In the genomic region with DNA sequence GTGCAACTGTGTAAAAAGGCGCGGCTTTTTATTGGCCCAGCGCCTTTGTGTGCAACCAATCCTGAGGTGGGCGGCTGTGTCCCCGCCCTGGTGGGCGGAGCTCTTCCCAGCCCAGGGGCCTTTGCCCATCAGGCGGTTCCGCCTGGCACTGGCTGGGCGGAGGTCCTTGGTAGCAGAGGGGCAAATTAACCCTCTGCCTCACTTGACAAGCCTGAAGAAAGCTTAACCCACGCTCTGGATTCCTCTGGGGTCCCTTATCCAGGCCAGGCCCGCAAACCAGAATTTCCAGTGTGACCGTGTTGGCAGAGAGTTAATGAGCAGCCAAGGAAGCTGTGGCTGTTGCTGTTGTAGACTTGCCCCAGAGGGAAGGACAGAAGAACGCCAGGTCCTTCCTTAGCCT, we compare ENCODE assay signal across 24 cellular contexts. TPM values are rescaled to one million over a fixed set of nuclear protein-coding genes. Genes with fewer than 3 reads are reported as not detected.
A peak's percentile ranks its signal among the peaks of the same experiment; 100 is the strongest.
DNase-seq lines count a peak whose midpoint lies in the region; ATAC-seq and TF ChIP-seq lines count a peak whose summit lies in the region.
"Had no signal": no experiment of that assay in that cellular context is flagged by ENCODE, and none has a peak within 500 bp of the region (broad histone marks: within the 10 kb centered on the region; RNA-seq: fewer than 3 reads in every experiment).

No MANE protein-coding gene starts in this region.

- no TSS peak for BruUV-seq in PC-9 (replicated peaks; lab: Mats Ljungman, UMichigan)

- H3K4me1 ChIP-seq in PC-9 (replicated peaks; ENCODE audit: insufficient read depth): 0 out of 2 replicates have a peak, but pooled peaks cover 10% of the 10 kb centered on the region
- no peaks in the 10 kb centered on the region for H3K4me1 ChIP-seq in prostate gland (replicated peaks)
- H3K4me1 ChIP-seq in gastrocnemius medialis: peaks cover 10 to 12% of the 10 kb centered on the region in 2 donors

- H3K36me3 ChIP-seq in PC-9 (ENCODE audit: low read depth) (no peaks in the 10 kb centered on the region), prostate gland (no peaks in the 10 kb centered on the region), gastrocnemius medialis (no peaks in the 10 kb centered on the region)

- H4K20me1 ChIP-seq in PC-9 (ENCODE audit: insufficient read depth): no peaks in the 10 kb centered on the region

- H3K36me3 Mint-ChIP-seq in CD4-positive, alpha-beta T cell (ENCODE audit: low read depth): no peaks in the 10 kb centered on the region
- H3K36me3 Mint-ChIP-seq: activated naive CD8-positive, alpha-beta T cell treated with anti-CD3 and anti-CD28 coated beads for 36 hours; CD14-positive monocyte; T-cell had no signal

- H3F3A ChIP-seq in PC-9 (ENCODE audit: insufficient read depth, low read depth): no peaks in the 10 kb centered on the region

- TF ChIP-seq POLR2A in prostate gland (IDR thresholded peaks at IDR 0.05) (peak; percentile 68), gastrocnemius medialis (IDR thresholded peaks at IDR 0.05) (no peak)

- intact Hi-C loops in PC-9 (cut with micrococcal nuclease; ENCODE audit: unreplicated experiment) (no loop called here), prostate gland (cut with DNase I) (no loop called here), gastrocnemius medialis (cut with DNase I; ENCODE audit: low total_unique reads) (no loop called here)
- intact Hi-C loops in CD4-positive, alpha-beta T cell (cut with DNase I, micrococcal nuclease): no loop called here

- CTCF ChIA-PET in PC-9 (lab: Charles Lee): interaction anchor here (0.7 to 0.9 kb wide), 2 partner anchors 90 to 119 kb away, joined by 3 read pairs; no protein-coding TSS in a partner anchor
- CTCF ChIA-PET in CD4-positive, alpha-beta T cell (lab: Charles Lee): no interaction called here

- WGBS in prostate gland: 44% methylated on average over 13 of the region's 13 CpGs

- ATAC-seq in HG02981 (IDR thresholded peaks at IDR 0.05; ENCODE audit: unreplicated experiment) (no peak), gastrocnemius medialis (no peak)
- no peak for ATAC-seq in CD4-positive, alpha-beta T cell (ENCODE audit: poor library complexity)
- ATAC-seq: activated CD8-positive, alpha-beta T cell treated with anti-CD3 and anti-CD28 coated beads, Interleukin-2, amount 10 ng/mL, durations not matched to agents 7 days and 5 days; activated T-cell treated with anti-CD3 and anti-CD28 coated beads, Interleukin-2, amount 50 U/mL, for 72 hours; left ventricle myocardium superior; psoas muscle; Right ventricle myocardium inferior; T-cell had no signal

- no peak overlapping the region for H2AFZ ChIP-seq in PC-9

- TF ChIP-seq CTCF in PC-9 (conservative IDR thresholded peaks at IDR 0.05): no peak
- no peak for TF ChIP-seq CTCF in prostate gland (IDR thresholded peaks at IDR 0.05)
- TF ChIP-seq CTCF in gastrocnemius medialis (IDR thresholded peaks at IDR 0.05 in 4 of 5, conservative IDR thresholded peaks at IDR 0.05 in 1 of 5): no peak
- TF ChIP-seq CTCF in CD4-positive, alpha-beta T cell (IDR thresholded peaks at IDR 0.05): no peak

- no peak overlapping the region for H3K4me3 ChIP-seq in PC-9
- no peak overlapping the region for H3K4me3 ChIP-seq in prostate gland
- no peak overlapping the region for H3K4me3 ChIP-seq in gastrocnemius medialis
- H3K4me3 ChIP-seq: psoas muscle had no signal

- H3K27me3 ChIP-seq in PC-9 (ENCODE audit: insufficient read depth, low read depth) (no peaks in the 10 kb centered on the region), prostate gland (replicated peaks; ENCODE audit: insufficient read depth) (no peaks in the 10 kb centered on the region), gastrocnemius medialis (no peaks in the 10 kb centered on the region)
- no peaks in the 10 kb centered on the region for H3K27me3 ChIP-seq in CD4-positive, alpha-beta T cell (ENCODE audit: control insufficient read depth, insufficient read depth, low read length)

- no peaks in the 10 kb centered on the region for H3K79me2 ChIP-seq in PC-9 (ENCODE audit: low read depth)

- H3K27me3 Mint-ChIP-seq in CD4-positive, alpha-beta T cell: no peaks in the 10 kb centered on the region
- H3K27me3 Mint-ChIP-seq: T-cell had no signal

- H3K9me2 ChIP-seq in PC-9 (ENCODE audit: insufficient read depth): no peaks in the 10 kb centered on the region

- peak overlapping the region; percentile 41 for H3K4me2 ChIP-seq in PC-9

- H3K4me1 Mint-ChIP-seq in CD4-positive, alpha-beta T cell (ENCODE audit: low read depth): no peaks in the 10 kb centered on the region
- H3K4me1 Mint-ChIP-seq: activated naive CD8-positive, alpha-beta T cell treated with anti-CD3 and anti-CD28 coated beads for 36 hours; T-cell had no signal

- no peak overlapping the region for H3K27ac ChIP-seq in PC-9
- peak overlapping the region in 1 of 2 donors; percentile 33 for H3K27ac ChIP-seq in prostate gland
- no peak overlapping the region for H3K27ac ChIP-seq in gastrocnemius medialis
- no peak overlapping the region for H3K27ac ChIP-seq in CD4-positive, alpha-beta T cell (ENCODE audit: low read depth, low read length)
- H3K27ac ChIP-seq: psoas muscle had no signal

- DNase-seq in ELF-1 (ENCODE audit: low read depth, low spot score) (peak; percentile 73), PC-9 (peak; percentile 54 to 59), iPS-NIHi7 (ENCODE audit: extremely low spot score) (peak; percentile 49), prostate gland (ENCODE audit: low spot score) (peak; percentile 52), gastrocnemius medialis (no peak)
- DNase-seq in activated effector memory CD4-positive, alpha-beta T cell treated with Interleukin-2 at 50 U/mL for 16 hours: no peak
- DNase-seq in CD4-positive, alpha-beta T cell: no peak
- DNase-seq: ACHN; activated CD8-positive, alpha-beta T cell treated with anti-CD3 and anti-CD28 coated beads, Interleukin-2, amount 10 ng/mL, durations not matched to agents 7 days and 5 days; activated naive CD8-positive, alpha-beta T cell treated with anti-CD3 and anti-CD28 coated beads for 36 hours; activated T-cell treated with anti-CD3 and anti-CD28 coated beads, Interleukin-2, amount 50 U/mL, for 72 hours; DMS53; GOT3; left ventricle myocardium superior; NCI-H187 treated with DMSO at 0.1 percent for 48 hours; NCI-H446; psoas muscle; stimulated activated CD4-positive, alpha-beta T cell treated with anti-CD3 and anti-CD28 coated beads, Interleukin-15, amount 100 ng/mL, for 24 hours; T-cell had no signal

- in situ Hi-C loops in gastrocnemius medialis (cut with MboI; ENCODE audit: low sequenced_read_pairs in 4 of 4): loop anchor here in 1 of 4 donors (25.0 kb wide), 1 partner anchor 265 kb away; no protein-coding TSS in a partner anchor

- H3K9me3 ChIP-seq in PC-9 (ENCODE audit: insufficient read depth, low read depth) (no peaks in the 10 kb centered on the region), prostate gland (no peaks in the 10 kb centered on the region), gastrocnemius medialis (no peaks in the 10 kb centered on the region)
- H3K9me3 ChIP-seq in CD4-positive, alpha-beta T cell (ENCODE audit: control insufficient read depth, low read length): no peaks in the 10 kb centered on the region
- H3K9me3 ChIP-seq: psoas muscle had no signal

- no peaks in the 10 kb centered on the region for H3K9me3 Mint-ChIP-seq in CD4-positive, alpha-beta T cell
- H3K9me3 Mint-ChIP-seq: activated naive CD8-positive, alpha-beta T cell treated with anti-CD3 and anti-CD28 coated beads for 36 hours; activated T-cell treated with anti-CD3 and anti-CD28 coated beads, Interleukin-2, amount 50 U/mL, for 72 hours; CD14-positive monocyte; stimulated activated naive CD8-positive, alpha-beta T cell treated with anti-CD3 and anti-CD28 coated beads, Interleukin-15, Interleukin-2, amounts not matched to agents 100 ng/mL and 50 ng/mL, for 24 hours; T-cell had no signal

- no peak overlapping the region for H3K27ac Mint-ChIP-seq in CD4-positive, alpha-beta T cell
- H3K27ac Mint-ChIP-seq: activated CD8-positive, alpha-beta T cell treated with anti-CD3 and anti-CD28 coated beads, Interleukin-2, amount 10 ng/mL, durations not matched to agents 7 days and 5 days; activated naive CD8-positive, alpha-beta T cell treated with anti-CD3 and anti-CD28 coated beads for 36 hours; activated T-cell treated with anti-CD3 and anti-CD28 coated beads, Interleukin-2, amount 50 U/mL, for 72 hours; stimulated activated naive CD8-positive, alpha-beta T cell treated with anti-CD3 and anti-CD28 coated beads, Interleukin-15, Interleukin-2, amounts not matched to agents 100 ng/mL and 50 ng/mL, for 24 hours; T-cell had no signal

- no peak overlapping the region for H3K4me3 Mint-ChIP-seq in CD4-positive, alpha-beta T cell
- H3K4me3 Mint-ChIP-seq: activated CD8-positive, alpha-beta T cell treated with anti-CD3 and anti-CD28 coated beads, Interleukin-2, amount 10 ng/mL, durations not matched to agents 7 days and 5 days; activated naive CD8-positive, alpha-beta T cell treated with anti-CD3 and anti-CD28 coated beads for 36 hours; activated T-cell treated with anti-CD3 and anti-CD28 coated beads, Interleukin-2, amount 50 U/mL, for 72 hours; CD14-positive monocyte; stimulated activated naive CD8-positive, alpha-beta T cell treated with anti-CD3 and anti-CD28 coated beads, Interleukin-15, Interleukin-2, amounts not matched to agents 100 ng/mL and 50 ng/mL, for 24 hours; T-cell had no signal

- POLR2A ChIA-PET in PC-9 (lab: Charles Lee; ENCODE audit: unreplicated experiment): interaction anchor here (0.6 kb wide), 1 partner anchor 422 kb away, joined by 3 read pairs; no protein-coding TSS in a partner anchor
- POLR2A ChIA-PET in CD4-positive, alpha-beta T cell (lab: Charles Lee): no interaction called here

RNA-seq across cellular contexts. Expression of a gene that starts 12.8 kb away (rescaled TPM):
- total RNA-seq in PC-9 (2021) (0.24 TPM in 1 of 2 replicates, not detected in the other), prostate gland (1 to 10 TPM; 2.7 to 2.8 TPM), gastrocnemius medialis (1 to 10 TPM in 1 of 4 donors, not detected in 3; 1.5 TPM)
- total RNA-seq in CD4-positive, alpha-beta T cell: under 1 TPM; 0.16 to 0.45 TPM
- total RNA-seq: activated CD8-positive, alpha-beta T cell treated with anti-CD3 and anti-CD28 coated beads, Interleukin-2, amount 10 ng/mL, durations not matched to agents 7 days and 5 days; HT1080; left ventricle myocardium superior; Right ventricle myocardium inferior had no signal

Comparison
In these comparisons a context has a peak if more than half of its experiments do, and no peak if none do; other contexts are left out.
1. DNase-seq: peak in ELF-1 (single experiment), PC-9 (2 of 2), iPS-NIHi7 (single experiment) and prostate gland (single experiment); none in activated effector memory CD4-positive, alpha-beta T cell treated with Interleukin-2 at 50 U/mL for 16 hours (single experiment), gastrocnemius medialis (0 of 2) and CD4-positive, alpha-beta T cell (0 of 10).